22 cellular contexts compared by ENCODE assay signal in genomic region chr10:132878091-132878729, GRCh38.
A peak's percentile ranks its signal among the peaks of the same experiment; 100 is the strongest.
DNase-seq lines count a peak whose midpoint lies in the region; ATAC-seq and TF ChIP-seq lines count a peak whose summit lies in the region.
"Had no signal": no experiment of that assay in that cellular context is flagged by ENCODE, and none has a peak within 500 bp of the region (broad histone marks: within the 10 kb centered on the region; RNA-seq: fewer than 3 reads in every experiment).

No MANE protein-coding gene starts in this region.

- peaks cover 3% of the 10 kb centered on the region for H3K4me1 Mint-ChIP-seq in endothelial cell (ENCODE audit: unreplicated experiment)
- peaks cover 3% of the 10 kb centered on the region for H3K4me1 Mint-ChIP-seq in osteocyte (ENCODE audit: unreplicated experiment)
- H3K4me1 Mint-ChIP-seq in CD4-positive, alpha-beta memory T cell: peaks cover 0 to 2% (median 0%) of the 10 kb centered on the region in 4 donors
- H3K4me1 Mint-ChIP-seq: activated CD4-positive, alpha-beta T cell treated with anti-CD3 and anti-CD28 coated beads for 36 hours; central memory CD8-positive, alpha-beta T cell had no signal

- intact Hi-C loops in left ventricle myocardium superior (cut with micrococcal nuclease) (no loop called here), left ventricle myocardium inferior (cut with micrococcal nuclease) (no loop called here)
- intact Hi-C loops in CD4-positive, alpha-beta memory T cell (cut with micrococcal nuclease): no loop called here

- H3K36me3 Mint-ChIP-seq in endothelial cell (ENCODE audit: low read depth, unreplicated experiment): peaks cover 4% of the 10 kb centered on the region
- H3K36me3 Mint-ChIP-seq in osteocyte (ENCODE audit: unreplicated experiment): no peaks in the 10 kb centered on the region
- H3K36me3 Mint-ChIP-seq in CD4-positive, alpha-beta memory T cell: no peaks in the 10 kb centered on the region

- no peak overlapping the region for H3K27ac ChIP-seq in left ventricle myocardium inferior (replicated peaks)
- H3K27ac ChIP-seq in CD4-positive, alpha-beta memory T cell (ENCODE audit: low read depth, low read length): no peak overlapping the region
- H3K27ac ChIP-seq: C4-2B, esophagus muscularis mucosa had no signal

- no peaks in the 10 kb centered on the region for H3K36me3 ChIP-seq in left ventricle myocardium inferior
- H3K36me3 ChIP-seq in CD4-positive, alpha-beta memory T cell (ENCODE audit: insufficient read depth, low read length): no peaks in the 10 kb centered on the region
- H3K36me3 ChIP-seq: esophagus muscularis mucosa had no signal

- POLR2A ChIA-PET in CD4-positive, alpha-beta memory T cell (lab: Charles Lee; ENCODE audit: partially characterized antibody): no interaction called here

- no peak for TF ChIP-seq CTCF in left ventricle myocardium inferior (IDR thresholded peaks at IDR 0.05; ENCODE audit: borderline replicate concordance)
- no peak for TF ChIP-seq CTCF in endothelial cell (IDR thresholded peaks at IDR 0.05; ENCODE audit: unreplicated experiment)
- TF ChIP-seq CTCF in osteocyte (IDR thresholded peaks at IDR 0.05): no peak

- ATAC-seq in left ventricle myocardium superior (no peak), HG02642 (IDR thresholded peaks at IDR 0.05; ENCODE audit: poor library complexity, unreplicated experiment) (no peak), GM21619 (IDR thresholded peaks at IDR 0.05; ENCODE audit: unreplicated experiment) (no peak)
- ATAC-seq: activated CD4-positive, alpha-beta T cell treated with anti-CD3 and anti-CD28 coated beads for 36 hours; K562 had no signal

- H3K27me3 Mint-ChIP-seq in endothelial cell (ENCODE audit: unreplicated experiment) (no peaks in the 10 kb centered on the region), osteocyte (ENCODE audit: unreplicated experiment) (peaks cover 38% of the 10 kb centered on the region)
- H3K27me3 Mint-ChIP-seq in CD4-positive, alpha-beta memory T cell: peaks cover 14 to 20% of the 10 kb centered on the region in 2 donors

- H3K27me3 ChIP-seq in left ventricle myocardium inferior (ENCODE audit: low read depth): peaks cover 70% of the 10 kb centered on the region
- no peaks in the 10 kb centered on the region for H3K27me3 ChIP-seq in CD4-positive, alpha-beta memory T cell (ENCODE audit: insufficient read depth, low read length)

- CTCF ChIA-PET in CD4-positive, alpha-beta memory T cell (lab: Charles Lee; ENCODE audit: partially characterized antibody): no interaction called here

- H3K4me3 ChIP-seq in left ventricle myocardium inferior: no peak overlapping the region
- H3K4me3 ChIP-seq in CD4-positive, alpha-beta memory T cell (ENCODE audit: low read length in 2 of 2): no peak overlapping the region
- H3K4me3 ChIP-seq: esophagus muscularis mucosa, K562 had no signal

- H3K9me3 Mint-ChIP-seq in endothelial cell (ENCODE audit: unreplicated experiment): no peaks in the 10 kb centered on the region
- no peaks in the 10 kb centered on the region for H3K9me3 Mint-ChIP-seq in osteocyte (ENCODE audit: unreplicated experiment)
- H3K9me3 Mint-ChIP-seq in CD4-positive, alpha-beta memory T cell: peaks cover 0 to 7% (median 0%) of the 10 kb centered on the region in 8 donors
- H3K9me3 Mint-ChIP-seq: central memory CD8-positive, alpha-beta T cell had no signal

- H3K4me1 ChIP-seq in left ventricle myocardium inferior: no peaks in the 10 kb centered on the region
- no peaks in the 10 kb centered on the region for H3K4me1 ChIP-seq in CD4-positive, alpha-beta memory T cell (ENCODE audit: insufficient read depth, low read length)
- H3K4me1 ChIP-seq: esophagus muscularis mucosa had no signal

- H3K9me3 ChIP-seq in left ventricle myocardium inferior (replicated peaks): peaks cover 11% of the 10 kb centered on the region
- no peaks in the 10 kb centered on the region for H3K9me3 ChIP-seq in CD4-positive, alpha-beta memory T cell (ENCODE audit: control insufficient read depth in 1 of 2, low read length in 2 of 2)

- H3K4me3 Mint-ChIP-seq in endothelial cell (ENCODE audit: unreplicated experiment): no peak overlapping the region
- no peak overlapping the region for H3K4me3 Mint-ChIP-seq in osteocyte (ENCODE audit: unreplicated experiment)
- no peak overlapping the region for H3K4me3 Mint-ChIP-seq in CD4-positive, alpha-beta memory T cell
- H3K4me3 Mint-ChIP-seq: activated CD4-positive, alpha-beta T cell treated with anti-CD3 and anti-CD28 coated beads for 36 hours; central memory CD8-positive, alpha-beta T cell had no signal

- DNase-seq in left ventricle myocardium superior (peak; percentile 22), left ventricle myocardium inferior (no peak), endothelial cell (ENCODE audit: low spot score) (peak; percentile 3), osteocyte (ENCODE audit: extremely low spot score, unreplicated experiment) (peak; percentile 84), activated T-cell treated with anti-CD3 and anti-CD28 coated beads for 4 hours (no peak)
- no peak for DNase-seq in CD4-positive, alpha-beta memory T cell
- DNase-seq: ACHN; activated CD4-positive, alpha-beta T cell treated with anti-CD3 and anti-CD28 coated beads for 36 hours; activated naive CD4-positive, alpha-beta T cell; anterior cingulate cortex; effector CD8-positive, alpha-beta T cell; MM.1S; NCI-H146; NCI-H2171; NCI-H526 treated with DMSO at 0.1 percent for 48 hours; substantia nigra had no signal

- H3K27ac Mint-ChIP-seq in endothelial cell (ENCODE audit: unreplicated experiment) (no peak overlapping the region), osteocyte (ENCODE audit: unreplicated experiment) (no peak overlapping the region)
- H3K27ac Mint-ChIP-seq in CD4-positive, alpha-beta memory T cell: no peak overlapping the region
- H3K27ac Mint-ChIP-seq: activated CD4-positive, alpha-beta T cell treated with anti-CD3 and anti-CD28 coated beads for 36 hours had no signal

Comparison
In these comparisons a context has a peak if more than half of its experiments do, and no peak if none do; other contexts are left out.
1. DNase-seq: peak in left ventricle myocardium superior (single experiment), endothelial cell (single experiment) and osteocyte (single experiment); none in left ventricle myocardium inferior (single experiment), activated T-cell treated with anti-CD3 and anti-CD28 coated beads for 4 hours (single experiment) and CD4-positive, alpha-beta memory T cell (0 of 5).